In the genomic region with DNA sequence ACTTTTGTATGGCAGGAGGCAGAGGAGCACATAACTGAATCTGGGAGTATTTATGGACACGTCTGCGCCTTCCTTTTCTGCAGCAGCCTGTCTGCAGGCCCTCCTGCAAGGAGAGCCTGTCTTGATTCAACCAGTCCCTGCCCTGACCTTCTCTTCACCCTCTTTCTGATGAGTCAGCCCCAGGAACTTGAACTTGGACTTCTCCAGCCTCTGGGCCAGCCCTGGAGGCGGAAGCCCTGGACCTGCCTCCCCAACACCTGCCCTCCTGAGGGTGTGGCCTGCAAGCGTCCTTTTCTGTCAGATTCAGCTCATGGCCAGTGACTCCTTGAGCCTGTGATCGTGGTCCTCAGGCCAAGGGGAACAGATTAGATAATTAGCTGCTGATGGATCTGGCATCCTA, we compare ENCODE assay signal across 9 cellular contexts. TPM values are rescaled to one million over a fixed set of nuclear protein-coding genes. Genes with fewer than 3 reads are reported as not detected.
A peak's percentile ranks its signal among the peaks of the same experiment; 100 is the strongest.
DNase-seq lines count a peak whose midpoint lies in the region; TF ChIP-seq lines count a peak whose summit lies in the region.
"Had no signal": no experiment of that assay in that cellular context is flagged by ENCODE, and none has a peak within 500 bp of the region (broad histone marks: within the 10 kb centered on the region; RNA-seq: fewer than 3 reads in every experiment).

No MANE protein-coding gene starts in this region.

- H3K4me3 Mint-ChIP-seq in brain, result no peak overlapping the region
- H3K4me3 Mint-ChIP-seq: CD8-positive, alpha-beta memory T cell had no signal

- no peak for TF ChIP-seq POLR2A in NB4 (IDR thresholded peaks at IDR 0.05; ENCODE audit: extremely low read depth, insufficient read length)

- peak overlapping the region in 4 of 5 experiments; percentile 62 to 98 (median 86) for H3K27ac Mint-ChIP-seq in brain

- CTCF ChIA-PET in GM10248 (lab: Yijun Ruan, JAX), result no interaction called here

- H3K9me3 Mint-ChIP-seq in brain, result peaks cover 0 to 2% (median 0%) of the 10 kb centered on the region in 5 experiments
- H3K9me3 Mint-ChIP-seq: CD8-positive, alpha-beta memory T cell had no signal

- no peak for TF ChIP-seq CTCF in NB4 (IDR thresholded peaks at IDR 0.05; ENCODE audit: low read depth, low read length)
- TF ChIP-seq CTCF in brain (conservative IDR thresholded peaks at IDR 0.05), result no peak
- no peak for TF ChIP-seq CTCF in GM13976 (IDR thresholded peaks at IDR 0.05; ENCODE audit: borderline replicate concordance, control extremely low read depth, extremely low read depth, insufficient read depth, missing control alignments)
- no peak for TF ChIP-seq CTCF in GM10248 (IDR thresholded peaks at IDR 0.05; ENCODE audit: control extremely low read depth, extremely low read depth, low read depth, missing control alignments)

- DNase-seq in AG20443 (ENCODE audit: low spot score) (peak; percentile 75), NB4 (ENCODE audit: low read depth) (peak; percentile 73), kidney tubule cell (ENCODE audit: low spot score) (peak; percentile 95), epidermal melanocyte (ENCODE audit: insufficient read length, low spot score) (no peak), GM13976 (ENCODE audit: low spot score) (no peak), GM10248 (ENCODE audit: extremely low spot score) (no peak)
- DNase-seq in activated CD8-positive, alpha-beta memory T cell treated with anti-CD3 and anti-CD28 coated beads, Interleukin-2, amount 50 U/mL, for 4 hours, result no peak
- DNase-seq: CD8-positive, alpha-beta memory T cell had no signal

- POLR2A ChIA-PET in GM10248 (lab: Yijun Ruan, JAX), result no interaction called here

- H3K4me3 ChIP-seq in NB4 (ENCODE audit: low read depth, low read length), result no peak overlapping the region

- in situ Hi-C loops in GM13976 (cut with MboI; ENCODE audit: low sequenced_read_pairs, unreplicated experiment), result no loop called here

- peaks cover 3% of the 10 kb centered on the region for H3K27me3 Mint-ChIP-seq in brain

- H3K4me1 Mint-ChIP-seq in brain, result peaks cover 45% of the 10 kb centered on the region

- no peaks in the 10 kb centered on the region for H3K36me3 Mint-ChIP-seq in brain
- H3K36me3 Mint-ChIP-seq: CD8-positive, alpha-beta memory T cell had no signal

RNA-seq across cellular contexts. Expression of a gene that starts 20.0 kb away (rescaled TPM):
- 13.4 TPM for polyA plus RNA-seq in brain (ENCODE audit: insufficient read depth, low read depth, low replicate concordance)
- polyA plus RNA-seq: CD8-positive, alpha-beta memory T cell had no signal

RNA-seq across cellular contexts. Expression of a gene that starts 52.2 kb away (rescaled TPM):
- 70.8 TPM for polyA plus RNA-seq in brain (ENCODE audit: insufficient read depth, low read depth, low replicate concordance)

Comparison
In these comparisons a context has a peak if more than half of its experiments do, and no peak if none do; other contexts are left out.
1. DNase-seq: peak in AG20443 (single experiment), NB4 (single experiment) and kidney tubule cell (single experiment); none in epidermal melanocyte (single experiment), GM13976 (single experiment), activated CD8-positive, alpha-beta memory T cell treated with anti-CD3 and anti-CD28 coated beads, Interleukin-2, amount 50 U/mL, for 4 hours (single experiment) and GM10248 (single experiment).